ENCODE assay signal across 19 cellular contexts in genomic region chr1:25829046-25829445, GRCh38. TPM values are rescaled to one million over a fixed set of nuclear protein-coding genes. Genes with fewer than 3 reads are reported as not detected.
"Had no signal": no experiment of that assay in that cellular context is flagged by ENCODE, and none has a peak within 500 bp of the region (broad histone marks: within the 10 kb centered on the region; RNA-seq: fewer than 3 reads in every experiment).

No MANE protein-coding gene starts in this region.

- H3K4me1 ChIP-seq: colonic mucosa, left lung, psoas muscle, sigmoid colon, uterus had no signal

- DNase-seq: colonic mucosa; dermis blood vessel endothelial cell; erythroblast; heart right ventricle; hypothalamus; kidney glomerular epithelial cell; left lung; mesendoderm; naive B cell; occipital lobe; psoas muscle; retina; sigmoid colon; stimulated activated CD4-positive, alpha-beta T cell treated with anti-CD3 and anti-CD28 coated beads, Interleukin-2, amount 100 ng/mL, for 48 hours; stimulated activated naive CD4-positive, alpha-beta T cell treated with Interleukin-2 at 50 U/mL for 16 hours; trophoblast cell; uterus had no signal

- H3K9me3 ChIP-seq: colonic mucosa, heart right ventricle, left lung, psoas muscle, sigmoid colon, uterus had no signal

- H3K9me3 Mint-ChIP-seq: naive B cell, nephron had no signal

- H3K27me3 ChIP-seq: colonic mucosa, heart right ventricle, left lung, sigmoid colon, uterus had no signal

- H3K36me3 ChIP-seq: uterus had no signal

- H3K4me1 Mint-ChIP-seq: nephron had no signal

- H3K4me3 ChIP-seq: colonic mucosa, heart right ventricle, left lung, psoas muscle, sigmoid colon, skin epidermis, uterus had no signal

- H3K27me3 Mint-ChIP-seq: naive B cell had no signal

- ATAC-seq: left lung, psoas muscle had no signal

- H3K27ac Mint-ChIP-seq: naive B cell, nephron had no signal

- H3K27ac ChIP-seq: colonic mucosa, left lung, psoas muscle, sigmoid colon, skin epidermis, uterus had no signal

- H3K4me3 Mint-ChIP-seq: naive B cell, nephron had no signal

RNA-seq across cellular contexts. Expression of gene AUNIP, which starts 30.2 kb away (rescaled TPM):
- total RNA-seq: sigmoid colon had no signal
